ENCODE assay signal across 27 cellular contexts in the genomic region with DNA sequence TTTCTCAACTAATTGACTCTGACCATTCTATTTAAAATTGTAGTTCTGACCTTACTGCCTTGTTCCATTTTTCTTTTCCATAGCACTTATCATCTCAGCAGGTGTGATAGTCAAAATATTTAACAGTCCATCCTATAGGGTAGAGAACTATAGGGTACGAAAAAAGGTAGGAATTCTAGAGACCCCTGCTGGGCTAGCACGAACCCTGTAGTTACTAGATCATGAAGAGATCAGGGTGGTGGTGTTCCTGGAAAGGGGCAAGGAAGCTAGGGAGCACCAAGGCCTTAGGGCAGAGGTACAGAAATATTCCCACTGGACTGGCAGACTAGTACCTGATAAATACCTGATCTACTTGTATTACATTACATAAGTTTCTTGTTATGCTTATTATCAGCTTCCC. TPM values are rescaled to one million over a fixed set of nuclear protein-coding genes. Genes with fewer than 3 reads are reported as not detected.
"Had no signal": no experiment of that assay in that cellular context is flagged by ENCODE, and none has a peak within 500 bp of the region (broad histone marks: within the 10 kb centered on the region; RNA-seq: fewer than 3 reads in every experiment).

No MANE protein-coding gene starts in this region.

- H3K4me3 ChIP-seq: dorsolateral prefrontal cortex, heart right ventricle, lung, neural progenitor cell, prostate gland, right atrium auricular region, sigmoid colon, thoracic aorta, tibial nerve, upper lobe of left lung had no signal

- H3K9me3 Mint-ChIP-seq: memory B cell; neural progenitor cell; stimulated activated effector memory CD8-positive, alpha-beta T cell treated with anti-CD3 and anti-CD28 coated beads, Interleukin-12 subunit alpha, Interleukin-12 subunit beta, amount 100 ng/mL, for 72 hours had no signal

- H3K27me3 ChIP-seq: dorsolateral prefrontal cortex, heart right ventricle, neural progenitor cell, right atrium auricular region, sigmoid colon, tibial nerve, upper lobe of left lung had no signal

- ATAC-seq: foreskin keratinocyte; heart right ventricle; left lobe of liver; stimulated activated effector memory CD8-positive, alpha-beta T cell treated with anti-CD3 and anti-CD28 coated beads, Interleukin-12 subunit alpha, Interleukin-12 subunit beta, amount 100 ng/mL, for 72 hours had no signal

- H2AFZ ChIP-seq: neural progenitor cell had no signal

- H3K9me3 ChIP-seq: heart right ventricle, prostate gland, right atrium auricular region, sigmoid colon, thoracic aorta, tibial nerve, upper lobe of left lung had no signal

- H3K4me1 ChIP-seq: foreskin keratinocyte, neural progenitor cell, prostate gland, right atrium auricular region, sigmoid colon, tibial nerve, upper lobe of left lung had no signal

- H3K36me3 Mint-ChIP-seq: memory B cell; neural progenitor cell; stimulated activated effector memory CD8-positive, alpha-beta T cell treated with anti-CD3 and anti-CD28 coated beads, Interleukin-12 subunit alpha, Interleukin-12 subunit beta, amount 100 ng/mL, for 72 hours had no signal

- FAIRE-seq: colon, keratinocyte, urothelium cell line had no signal

- H3K4me1 Mint-ChIP-seq: neural progenitor cell had no signal

- H3K4me3 Mint-ChIP-seq: memory B cell; nephron; neural progenitor cell; stimulated activated effector memory CD8-positive, alpha-beta T cell treated with anti-CD3 and anti-CD28 coated beads, Interleukin-12 subunit alpha, Interleukin-12 subunit beta, amount 100 ng/mL, for 72 hours had no signal

- H3K27ac Mint-ChIP-seq: memory B cell; nephron; neural progenitor cell; stimulated activated effector memory CD8-positive, alpha-beta T cell treated with anti-CD3 and anti-CD28 coated beads, Interleukin-12 subunit alpha, Interleukin-12 subunit beta, amount 100 ng/mL, for 72 hours had no signal

- H3K4me2 ChIP-seq: neural progenitor cell had no signal

- H3K9ac ChIP-seq: neural progenitor cell had no signal

- DNase-seq: dorsolateral prefrontal cortex; effector CD4-positive, alpha-beta T cell; foreskin keratinocyte; glutamatergic neuron; heart right ventricle; hippocampal formation; sigmoid colon; stimulated activated CD4-positive, alpha-beta T cell treated with anti-CD3 and anti-CD28 coated beads, Interleukin-2, amount 100 ng/mL, for 24 hours; stimulated activated CD4-positive, alpha-beta T cell treated with anti-CD3 and anti-CD28 coated beads, Interleukin-4, amount 100 ng/mL, for 24 hours; stimulated activated naive CD4-positive, alpha-beta T cell treated with Interleukin-2 at 50 U/mL for 16 hours; upper lobe of left lung had no signal

- H3K27ac ChIP-seq: dorsolateral prefrontal cortex, foreskin keratinocyte, heart right ventricle, neural progenitor cell, prostate gland, right atrium auricular region, sigmoid colon, thoracic aorta, tibial nerve, upper lobe of left lung had no signal

- H3K36me3 ChIP-seq: heart right ventricle, neural progenitor cell, prostate gland, right atrium auricular region, sigmoid colon, thoracic aorta, tibial nerve, upper lobe of left lung had no signal

RNA-seq across cellular contexts. Expression of gene XIRP1, which starts 31.9 kb away (rescaled TPM):
- total RNA-seq: cerebellum, fibroblast of lung, foreskin keratinocyte, left lobe of liver, liver, tibial nerve had no signal
- polyA plus RNA-seq: foreskin keratinocyte, keratinocyte had no signal

RNA-seq across cellular contexts. Expression of gene CX3CR1, which starts 55.5 kb away (rescaled TPM):
- total RNA-seq: foreskin keratinocyte had no signal
- polyA plus RNA-seq: fibroblast of lung, foreskin keratinocyte had no signal
